1 cellular context compared by ENCODE assay signal in genomic region chr7:29384277-29384676, GRCh38.
TF ChIP-seq lines count a peak whose summit lies in the region.

No MANE protein-coding gene starts in this region.

TF ChIP-seq in HepG2, 621 proteins besides CTCF, POLR2A, EP300 and RAD21 (continued from another document and continues in another):
- TF ChIP-seq ZNF646 (CRISPR knock-in tag; IDR thresholded peaks at IDR 0.05) = no peak
- 0 out of 2 replicates have a peak, but pooled peaks have one; percentile 47 for TF ChIP-seq ZNF335 (CRISPR knock-in tag; IDR thresholded peaks at IDR 0.05)
- no peak for TF ChIP-seq RBM39 (IDR thresholded peaks at IDR 0.05; ENCODE audit: low read depth, low read length, poor library complexity, severe bottlenecking)
- no peak for TF ChIP-seq ZNF720 (CRISPR knock-in tag; IDR thresholded peaks at IDR 0.05)
- no peak for TF ChIP-seq IRF2 (CRISPR knock-in tag; IDR thresholded peaks at IDR 0.05)
- 0 out of 2 replicates have a peak, but pooled peaks have one; percentile 36 for TF ChIP-seq RCOR2 (CRISPR knock-in tag; IDR thresholded peaks at IDR 0.05)
- TF ChIP-seq ZBTB38 (CRISPR knock-in tag; IDR thresholded peaks at IDR 0.05) = no peak
- TF ChIP-seq PAF1 (CRISPR knock-in tag; IDR thresholded peaks at IDR 0.05) = no peak
- 0 out of 2 replicates have a peak, but pooled peaks have one; percentile 18 for TF ChIP-seq NR2C2 (CRISPR knock-in tag; IDR thresholded peaks at IDR 0.05; ENCODE audit: borderline replicate concordance)
- TF ChIP-seq, protein P1, sequence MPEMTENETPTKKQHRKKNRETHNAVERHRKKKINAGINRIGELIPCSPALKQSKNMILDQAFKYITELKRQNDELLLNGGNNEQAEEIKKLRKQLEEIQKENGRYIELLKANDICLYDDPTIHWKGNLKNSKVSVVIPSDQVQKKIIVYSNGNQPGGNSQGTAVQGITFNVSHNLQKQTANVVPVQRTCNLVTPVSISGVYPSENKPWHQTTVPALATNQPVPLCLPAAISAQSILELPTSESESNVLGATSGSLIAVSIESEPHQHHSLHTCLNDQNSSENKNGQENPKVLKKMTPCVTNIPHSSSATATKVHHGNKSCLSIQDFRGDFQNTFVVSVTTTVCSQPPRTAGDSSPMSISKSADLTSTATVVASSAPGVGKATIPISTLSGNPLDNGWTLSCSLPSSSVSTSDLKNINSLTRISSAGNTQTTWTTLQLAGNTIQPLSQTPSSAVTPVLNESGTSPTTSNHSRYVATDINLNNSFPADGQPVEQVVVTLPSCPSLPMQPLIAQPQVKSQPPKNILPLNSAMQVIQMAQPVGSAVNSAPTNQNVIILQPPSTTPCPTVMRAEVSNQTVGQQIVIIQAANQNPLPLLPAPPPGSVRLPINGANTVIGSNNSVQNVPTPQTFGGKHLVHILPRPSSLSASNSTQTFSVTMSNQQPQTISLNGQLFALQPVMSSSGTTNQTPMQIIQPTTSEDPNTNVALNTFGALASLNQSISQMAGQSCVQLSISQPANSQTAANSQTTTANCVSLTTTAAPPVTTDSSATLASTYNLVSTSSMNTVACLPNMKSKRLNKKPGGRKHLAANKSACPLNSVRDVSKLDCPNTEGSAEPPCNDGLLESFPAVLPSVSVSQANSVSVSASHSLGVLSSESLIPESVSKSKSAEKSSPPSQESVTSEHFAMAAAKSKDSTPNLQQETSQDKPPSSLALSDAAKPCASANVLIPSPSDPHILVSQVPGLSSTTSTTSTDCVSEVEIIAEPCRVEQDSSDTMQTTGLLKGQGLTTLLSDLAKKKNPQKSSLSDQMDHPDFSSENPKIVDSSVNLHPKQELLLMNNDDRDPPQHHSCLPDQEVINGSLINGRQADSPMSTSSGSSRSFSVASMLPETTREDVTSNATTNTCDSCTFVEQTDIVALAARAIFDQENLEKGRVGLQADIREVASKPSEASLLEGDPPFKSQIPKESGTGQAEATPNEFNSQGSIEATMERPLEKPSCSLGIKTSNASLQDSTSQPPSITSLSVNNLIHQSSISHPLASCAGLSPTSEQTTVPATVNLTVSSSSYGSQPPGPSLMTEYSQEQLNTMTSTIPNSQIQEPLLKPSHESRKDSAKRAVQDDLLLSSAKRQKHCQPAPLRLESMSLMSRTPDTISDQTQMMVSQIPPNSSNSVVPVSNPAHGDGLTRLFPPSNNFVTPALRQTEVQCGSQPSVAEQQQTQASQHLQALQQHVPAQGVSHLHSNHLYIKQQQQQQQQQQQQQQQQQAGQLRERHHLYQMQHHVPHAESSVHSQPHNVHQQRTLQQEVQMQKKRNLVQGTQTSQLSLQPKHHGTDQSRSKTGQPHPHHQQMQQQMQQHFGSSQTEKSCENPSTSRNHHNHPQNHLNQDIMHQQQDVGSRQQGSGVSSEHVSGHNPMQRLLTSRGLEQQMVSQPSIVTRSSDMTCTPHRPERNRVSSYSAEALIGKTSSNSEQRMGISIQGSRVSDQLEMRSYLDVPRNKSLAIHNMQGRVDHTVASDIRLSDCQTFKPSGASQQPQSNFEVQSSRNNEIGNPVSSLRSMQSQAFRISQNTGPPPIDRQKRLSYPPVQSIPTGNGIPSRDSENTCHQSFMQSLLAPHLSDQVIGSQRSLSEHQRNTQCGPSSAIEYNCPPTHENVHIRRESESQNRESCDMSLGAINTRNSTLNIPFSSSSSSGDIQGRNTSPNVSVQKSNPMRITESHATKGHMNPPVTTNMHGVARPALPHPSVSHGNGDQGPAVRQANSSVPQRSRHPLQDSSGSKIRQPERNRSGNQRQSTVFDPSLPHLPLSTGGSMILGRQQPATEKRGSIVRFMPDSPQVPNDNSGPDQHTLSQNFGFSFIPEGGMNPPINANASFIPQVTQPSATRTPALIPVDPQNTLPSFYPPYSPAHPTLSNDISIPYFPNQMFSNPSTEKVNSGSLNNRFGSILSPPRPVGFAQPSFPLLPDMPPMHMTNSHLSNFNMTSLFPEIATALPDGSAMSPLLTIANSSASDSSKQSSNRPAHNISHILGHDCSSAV (CRISPR knock-in tag; IDR thresholded peaks at IDR 0.05; ENCODE audit: borderline replicate concordance) = no peak
- no peak for TF ChIP-seq MAZ (IDR thresholded peaks at IDR 0.05; ENCODE audit: borderline replicate concordance, low read depth, low read length)
- TF ChIP-seq MAZ (CRISPR knock-in tag; IDR thresholded peaks at IDR 0.05; ENCODE audit: low read depth) = no peak
- TF ChIP-seq ZNF333 (CRISPR knock-in tag; IDR thresholded peaks at IDR 0.05; ENCODE audit: borderline replicate concordance) = no peak
- TF ChIP-seq NCOR1 (IDR thresholded peaks at IDR 0.05; ENCODE audit: borderline replicate concordance, low read length) = peak; percentile 33; the same call in 1 of the 2 replicates
- no peak for TF ChIP-seq NFYC (CRISPR knock-in tag; IDR thresholded peaks at IDR 0.05)
- peak; percentile 92 for TF ChIP-seq ZNF629 (CRISPR knock-in tag; conservative IDR thresholded peaks at IDR 0.05)
- TF ChIP-seq ZFX (CRISPR knock-in tag; IDR thresholded peaks at IDR 0.05; ENCODE audit: low read depth) = no peak
- TF ChIP-seq ZNF691 (CRISPR knock-in tag; IDR thresholded peaks at IDR 0.05; ENCODE audit: borderline replicate concordance, low read depth) = no peak
- TF ChIP-seq HNF4A (CRISPR knock-in tag; IDR thresholded peaks at IDR 0.05) = peak; percentile 25; the same call in 1 of the 2 replicates
- TF ChIP-seq ELK4 (CRISPR knock-in tag; IDR thresholded peaks at IDR 0.05; ENCODE audit: borderline replicate concordance) = no peak
- TF ChIP-seq SAP130 (CRISPR knock-in tag; IDR thresholded peaks at IDR 0.05; ENCODE audit: low read depth) = no peak
- TF ChIP-seq TOPORS (CRISPR knock-in tag; IDR thresholded peaks at IDR 0.05) = no peak
- no peak for TF ChIP-seq USF2 (IDR thresholded peaks at IDR 0.05; ENCODE audit: low read depth, low read length)
- TF ChIP-seq USF2 (CRISPR knock-in tag; IDR thresholded peaks at IDR 0.05; ENCODE audit: borderline replicate concordance) = no peak
- TF ChIP-seq, protein P2, sequence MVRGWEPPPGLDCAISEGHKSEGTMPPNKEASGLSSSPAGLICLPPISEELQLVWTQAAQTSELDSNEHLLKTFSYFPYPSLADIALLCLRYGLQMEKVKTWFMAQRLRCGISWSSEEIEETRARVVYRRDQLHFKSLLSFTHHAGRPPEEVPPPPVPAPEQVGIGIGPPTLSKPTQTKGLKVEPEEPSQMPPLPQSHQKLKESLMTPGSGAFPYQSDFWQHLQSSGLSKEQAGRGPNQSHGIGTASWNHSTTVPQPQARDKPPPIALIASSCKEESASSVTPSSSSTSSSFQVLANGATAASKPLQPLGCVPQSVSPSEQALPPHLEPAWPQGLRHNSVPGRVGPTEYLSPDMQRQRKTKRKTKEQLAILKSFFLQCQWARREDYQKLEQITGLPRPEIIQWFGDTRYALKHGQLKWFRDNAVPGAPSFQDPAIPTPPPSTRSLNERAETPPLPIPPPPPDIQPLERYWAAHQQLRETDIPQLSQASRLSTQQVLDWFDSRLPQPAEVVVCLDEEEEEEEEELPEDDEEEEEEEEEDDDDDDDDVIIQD (CRISPR knock-in tag; IDR thresholded peaks at IDR 0.05; ENCODE audit: low read depth) = peak; percentile 48; the same call in 1 of the 2 replicates
- TF ChIP-seq ZNF788 (CRISPR knock-in tag; IDR thresholded peaks at IDR 0.05; ENCODE audit: borderline replicate concordance) = no peak
- peak; percentile 81 for TF ChIP-seq ZNF7 (CRISPR knock-in tag; IDR thresholded peaks at IDR 0.05)
- no peak for TF ChIP-seq ZNF740 (CRISPR knock-in tag; IDR thresholded peaks at IDR 0.05)
- no peak for TF ChIP-seq TBL1XR1 (IDR thresholded peaks at IDR 0.05; ENCODE audit: borderline replicate concordance, low read length, partially characterized antibody)
- TF ChIP-seq, protein P3, sequence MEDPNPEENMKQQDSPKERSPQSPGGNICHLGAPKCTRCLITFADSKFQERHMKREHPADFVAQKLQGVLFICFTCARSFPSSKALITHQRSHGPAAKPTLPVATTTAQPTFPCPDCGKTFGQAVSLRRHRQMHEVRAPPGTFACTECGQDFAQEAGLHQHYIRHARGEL (CRISPR knock-in tag; IDR thresholded peaks at IDR 0.05) = no peak
- TF ChIP-seq XRCC5 (optimal IDR thresholded peaks at IDR 0.05; ENCODE audit: low read length) = no peak
- TF ChIP-seq, protein P4, sequence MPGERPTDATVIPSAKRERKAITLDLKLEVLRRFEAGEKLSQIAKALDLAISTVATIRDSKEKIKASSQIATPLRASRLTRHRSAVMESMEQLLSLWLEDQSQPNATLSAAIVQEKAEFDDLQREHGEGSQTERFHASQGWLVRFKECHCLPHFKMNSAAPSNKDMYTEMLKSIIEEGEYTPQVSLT (CRISPR knock-in tag; IDR thresholded peaks at IDR 0.05; ENCODE audit: borderline replicate concordance, low read depth) = no peak
- no peak for TF ChIP-seq POLR2AphosphoS2 (IDR thresholded peaks at IDR 0.05; ENCODE audit: low read depth, low read length)
- no peak for TF ChIP-seq MXI1 (IDR thresholded peaks at IDR 0.05; ENCODE audit: borderline replicate concordance, low read depth, low read length)
- TF ChIP-seq MTF2 (CRISPR knock-in tag; IDR thresholded peaks at IDR 0.05; ENCODE audit: borderline replicate concordance) = no peak
- TF ChIP-seq NFIC (IDR thresholded peaks at IDR 0.05; ENCODE audit: low read length) = no peak
- no peak for TF ChIP-seq MED8 (CRISPR knock-in tag; IDR thresholded peaks at IDR 0.05; ENCODE audit: insufficient replicate concordance)
- TF ChIP-seq NR2F6 (IDR thresholded peaks at IDR 0.05) = peak; percentile 68; the same call in 1 of the 2 replicates
- peak; percentile 49; the same call in 1 of the 2 replicates for TF ChIP-seq NR2F6 (CRISPR knock-in tag; IDR thresholded peaks at IDR 0.05)
- TF ChIP-seq KDM1A (CRISPR knock-in tag; IDR thresholded peaks at IDR 0.05) = peak; percentile 69; the same call in 1 of the 2 replicates
- no peak for TF ChIP-seq ATF7 (IDR thresholded peaks at IDR 0.05)
- no peak for TF ChIP-seq ATF7 (CRISPR knock-in tag; IDR thresholded peaks at IDR 0.05)
- TF ChIP-seq U2AF2 (IDR thresholded peaks at IDR 0.05; ENCODE audit: low read depth, low read length) = no peak
